ENCODE assay signal across 24 cellular contexts in genomic region chr2:96753661-96754282, GRCh38.
"Had no signal": no experiment of that assay in that cellular context is flagged by ENCODE, and none has a peak within 500 bp of the region (broad histone marks: within the 10 kb centered on the region; RNA-seq: fewer than 3 reads in every experiment).

No MANE protein-coding gene starts in this region.

- H3K4me3 Mint-ChIP-seq: memory B cell; naive B cell; natural killer cell treated with Interleukin-12 subunit alpha and Interleukin-12 subunit beta and Interleukin-15 and Interleukin-18, amount 100 ng/mL, for 72 hours; neural crest cell; stimulated activated naive B cell treated with anti-CD40 and anti-IgM and Interleukin-4, amounts not matched to agents 10 μg/mL and 1 μg/mL and 100 μg/mL, for 72 hours; stimulated activated naive CD8-positive, alpha-beta T cell treated with anti-CD3 and anti-CD28 coated beads, Interleukin-15, amount 100 ng/mL, for 72 hours had no signal

- H3K4me1 Mint-ChIP-seq: memory B cell; neural crest cell; stimulated activated naive B cell treated with anti-CD40 and anti-IgM and Interleukin-4, amounts not matched to agents 10 μg/mL and 1 μg/mL and 100 μg/mL, for 72 hours; stimulated activated naive CD8-positive, alpha-beta T cell treated with anti-CD3 and anti-CD28 coated beads, Interleukin-15, amount 100 ng/mL, for 72 hours had no signal

- H3K9me3 ChIP-seq: gastrocnemius medialis, neutrophil, prostate gland, sigmoid colon, spleen, suprapubic skin, transverse colon, vagina had no signal

- H3K27ac Mint-ChIP-seq: memory B cell; naive B cell; natural killer cell treated with Interleukin-12 subunit alpha and Interleukin-12 subunit beta and Interleukin-15 and Interleukin-18, amount 100 ng/mL, for 72 hours; stimulated activated naive B cell treated with anti-CD40 and anti-IgM and Interleukin-4, amounts not matched to agents 10 μg/mL and 1 μg/mL and 100 μg/mL, for 72 hours had no signal

- H3K27ac ChIP-seq: coronary artery, gastrocnemius medialis, neutrophil, prostate gland, sigmoid colon, spleen, suprapubic skin, transverse colon, vagina had no signal

- ATAC-seq: gastrocnemius medialis; left lobe of liver; natural killer cell treated with Interleukin-12 subunit alpha and Interleukin-12 subunit beta and Interleukin-15 and Interleukin-18, amount 100 ng/mL, for 72 hours; right cardiac atrium; stimulated activated naive B cell treated with anti-CD40 and anti-IgM and Interleukin-4, amounts not matched to agents 10 μg/mL and 1 μg/mL and 100 μg/mL, for 72 hours; stimulated activated naive CD8-positive, alpha-beta T cell treated with anti-CD3 and anti-CD28 coated beads, Interleukin-15, amount 100 ng/mL, for 72 hours had no signal

- H3K9me3 Mint-ChIP-seq: memory B cell; naive B cell; natural killer cell treated with Interleukin-12 subunit alpha and Interleukin-12 subunit beta and Interleukin-15 and Interleukin-18, amount 100 ng/mL, for 72 hours; neural crest cell; stimulated activated naive B cell treated with anti-CD40 and anti-IgM and Interleukin-4, amounts not matched to agents 10 μg/mL and 1 μg/mL and 100 μg/mL, for 72 hours; stimulated activated naive CD8-positive, alpha-beta T cell treated with anti-CD3 and anti-CD28 coated beads, Interleukin-15, amount 100 ng/mL, for 72 hours had no signal

- H3K36me3 ChIP-seq: gastrocnemius medialis, neutrophil, prostate gland, sigmoid colon, spleen, suprapubic skin, transverse colon, vagina had no signal

- FAIRE-seq: keratinocyte had no signal

- H3K27me3 Mint-ChIP-seq: memory B cell; naive B cell; natural killer cell treated with Interleukin-12 subunit alpha and Interleukin-12 subunit beta and Interleukin-15 and Interleukin-18, amount 100 ng/mL, for 72 hours; stimulated activated naive B cell treated with anti-CD40 and anti-IgM and Interleukin-4, amounts not matched to agents 10 μg/mL and 1 μg/mL and 100 μg/mL, for 72 hours; stimulated activated naive CD8-positive, alpha-beta T cell treated with anti-CD3 and anti-CD28 coated beads, Interleukin-15, amount 100 ng/mL, for 72 hours had no signal

- H3K4me3 ChIP-seq: coronary artery, gastrocnemius medialis, lung, prostate gland, sigmoid colon, spleen, suprapubic skin, transverse colon, vagina had no signal

- H3K27me3 ChIP-seq: gastrocnemius medialis, neutrophil, sigmoid colon, spleen, suprapubic skin, transverse colon, vagina had no signal

- H3K36me3 Mint-ChIP-seq: memory B cell; naive B cell; natural killer cell treated with Interleukin-12 subunit alpha and Interleukin-12 subunit beta and Interleukin-15 and Interleukin-18, amount 100 ng/mL, for 72 hours; stimulated activated naive B cell treated with anti-CD40 and anti-IgM and Interleukin-4, amounts not matched to agents 10 μg/mL and 1 μg/mL and 100 μg/mL, for 72 hours had no signal

- DNase-seq: dermis blood vessel endothelial cell; effector memory CD4-positive, alpha-beta T cell; foreskin fibroblast; gastrocnemius medialis; head of caudate nucleus; naive B cell; right cardiac atrium; sigmoid colon; stimulated activated CD4-positive, alpha-beta T cell treated with anti-CD3 and anti-CD28 coated beads, Interleukin-2, amount 100 ng/mL, for 48 hours; stimulated activated naive B cell treated with anti-CD40 and anti-IgM and Interleukin-4, amounts not matched to agents 10 μg/mL and 1 μg/mL and 100 μg/mL, for 72 hours; stimulated activated naive CD8-positive, alpha-beta T cell treated with anti-CD3 and anti-CD28 coated beads, Interleukin-15, amount 100 ng/mL, for 72 hours; transverse colon had no signal

- H3K4me1 ChIP-seq: gastrocnemius medialis, prostate gland, sigmoid colon, vagina had no signal
